In the genomic region with DNA sequence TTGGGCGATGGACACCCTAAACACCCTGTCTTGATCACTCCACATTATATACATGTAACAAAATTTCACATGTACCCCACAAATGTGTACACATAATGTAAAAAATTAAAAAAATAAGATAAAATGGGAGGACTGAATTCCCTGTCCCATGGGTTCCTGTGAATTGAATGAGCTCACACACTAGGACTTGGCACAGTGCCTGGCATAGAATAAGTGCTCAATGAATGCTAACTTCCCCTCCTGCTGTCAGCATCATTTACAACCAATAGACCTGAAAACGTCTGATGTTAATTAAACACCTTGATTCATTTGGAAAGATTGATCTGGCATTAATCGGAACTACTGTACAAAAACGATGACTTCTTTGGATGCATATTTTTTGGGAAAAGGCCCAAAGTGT, we compare ENCODE assay signal across 21 cellular contexts.
DNase-seq lines count a peak whose midpoint lies in the region; ATAC-seq and TF ChIP-seq lines count a peak whose summit lies in the region.
"Had no signal": no experiment of that assay in that cellular context is flagged by ENCODE, and none has a peak within 500 bp of the region (broad histone marks: within the 10 kb centered on the region; RNA-seq: fewer than 3 reads in every experiment).

No MANE protein-coding gene starts in this region.

- H3K4me1 ChIP-seq in osteoblast (ENCODE audit: insufficient read depth, low read length) = peaks cover 16% of the 10 kb centered on the region

- no peaks in the 10 kb centered on the region for H3K27me3 ChIP-seq in osteoblast (ENCODE audit: insufficient read depth, low read length)

- peak; percentile 2 for DNase-seq in NCI-H2029 (lab: John Stamatoyannopoulos, UW)
- no peak for DNase-seq in NCI-H2029 treated with DMSO at 0.1 percent for 48 hours (lab: John Stamatoyannopoulos, UW)
- DNase-seq in DMS 273 treated with DMSO at 0.1 percent for 48 hours (lab: John Stamatoyannopoulos, UW) = peak; percentile 7
- DNase-seq in NCI-H345 (lab: John Stamatoyannopoulos, UW) = peak; percentile 77
- peak; percentile 69 for DNase-seq in dermis blood vessel endothelial cell
- no peak for DNase-seq in superior temporal gyrus (ENCODE audit: extremely low spot score)
- DNase-seq in osteoblast (ENCODE audit: insufficient read length, low spot score, missing footprints) = no peak
- DNase-seq: activated CD4-positive, alpha-beta T cell treated with anti-CD3 and anti-CD28 coated beads for 36 hours; activated gamma-delta T cell treated with Interleukin-2 at 50 U/mL for 16 hours; activated naive CD8-positive, alpha-beta T cell treated with anti-CD3 and anti-CD28 coated beads, Interleukin-2, amount 50 U/mL, for 24 hours; activated T-cell treated with anti-CD3 and anti-CD28 coated beads, Interleukin-2, amount 50 U/mL, for 1 hour; CD8-positive, alpha-beta memory T cell; DMS53; H7; KBM-7; NCI-H146; SHP77 treated with DMSO at 0.1 percent for 48 hours; stimulated activated CD4-positive, alpha-beta T cell treated with anti-CD3 and anti-CD28 coated beads, Interleukin-12 subunit alpha, Interleukin-12 subunit beta, amount 100 ng/mL, for 4 hours; stimulated activated CD4-positive, alpha-beta T cell treated with anti-CD3 and anti-CD28 coated beads, Interleukin-4, amount 100 ng/mL, for 1 hour had no signal

- no peak overlapping the region for H3K27ac ChIP-seq in osteoblast (ENCODE audit: low read depth, low read length)

- no peaks in the 10 kb centered on the region for H4K20me1 ChIP-seq in osteoblast (ENCODE audit: insufficient read depth, low read length)

- no peak overlapping the region for H2AFZ ChIP-seq in osteoblast (ENCODE audit: low read length)

- no peaks in the 10 kb centered on the region for H3K36me3 ChIP-seq in osteoblast (ENCODE audit: insufficient read depth, low read length)

- no peak overlapping the region for H3K4me2 ChIP-seq in osteoblast (ENCODE audit: insufficient read depth, low read length)

- H3K4me3 ChIP-seq in osteoblast (ENCODE audit: insufficient read depth, low read length) = no peak overlapping the region

- H3K9me3 ChIP-seq in osteoblast (ENCODE audit: low read depth, low read length) = no peaks in the 10 kb centered on the region

- no peaks in the 10 kb centered on the region for H3K79me2 ChIP-seq in osteoblast (ENCODE audit: insufficient read depth, low read length)

- TF ChIP-seq CTCF in osteoblast (IDR thresholded peaks at IDR 0.05; ENCODE audit: extremely low read depth, low read depth, low read length) = no peak

- ATAC-seq in HG02870 (IDR thresholded peaks at IDR 0.05; ENCODE audit: unreplicated experiment) = no peak
- ATAC-seq: activated CD4-positive, alpha-beta T cell treated with anti-CD3 and anti-CD28 coated beads for 36 hours; activated naive CD8-positive, alpha-beta T cell treated with anti-CD3 and anti-CD28 coated beads, Interleukin-2, amount 50 U/mL, for 24 hours; sciatic nerve had no signal

Comparison
In these comparisons a context has a peak if more than half of its experiments do, and no peak if none do; other contexts are left out.
1. DNase-seq: peak in NCI-H2029 (single experiment), DMS 273 treated with DMSO at 0.1 percent for 48 hours (single experiment), NCI-H345 (single experiment) and dermis blood vessel endothelial cell (single experiment); none in NCI-H2029 treated with DMSO at 0.1 percent for 48 hours (single experiment), superior temporal gyrus (single experiment) and osteoblast (single experiment).